In genomic region chr13:87671031-87671823, GRCh38 we compare ENCODE assay signal across 8 cellular contexts. TPM values are rescaled to one million over a fixed set of nuclear protein-coding genes. Genes with fewer than 3 reads are reported as not detected.
DNase-seq lines count a peak whose midpoint lies in the region; ATAC-seq, FAIRE-seq and TF ChIP-seq lines count a peak whose summit lies in the region.

SLITRK5 (plus strand) TSS chr13:87671371; CDS start chr13:87675389, 4,018 bp downstream.

- POLR2A ChIA-PET in IMR-90 (lab: Charles Lee; ENCODE audit: unreplicated experiment): no interaction called here
- POLR2A ChIA-PET in RWPE1 (lab: Yijun Ruan, JAX; ENCODE audit: low non-redundant PET): no interaction called here

- no peaks in the 10 kb centered on the region for H3K79me1 ChIP-seq in IMR-90 (ENCODE audit: low read depth in 1 of 2, low read length in 2 of 2)

- H3K27me3 ChIP-seq in IMR-90 (ENCODE audit: control insufficient read depth, insufficient read depth, low read length) (peaks cover 25% of the 10 kb centered on the region), pancreas (peaks cover 0 to 36% (median 8%) of the 10 kb centered on the region in 4 donors)

- TF ChIP-seq RAD21 in IMR-90 (IDR thresholded peaks at IDR 0.05; ENCODE audit: low read length): peak; percentile 29; the same call in 1 of the 2 replicates

- H4K8ac ChIP-seq in IMR-90 (ENCODE audit: low read depth in 2 of 2, low read length in 2 of 2): no peak within 1 kb of the TSS

- in situ Hi-C loops in IMR-90 (cut with MboI; ENCODE audit: low sequenced_read_pairs): no loop called here

- peak; percentile 92 for ATAC-seq in GM21576 (IDR thresholded peaks at IDR 0.05; ENCODE audit: unreplicated experiment)
- peak; percentile 97 for ATAC-seq in IMR-90 (ENCODE audit: low read depth)
- peak; percentile 74 to 97 for ATAC-seq in activated naive CD4-positive, alpha-beta T cell treated with anti-CD3 and anti-CD28 coated beads, Interleukin-2, amount 50 U/mL, for 72 hours
- ATAC-seq in Right ventricle myocardium superior (ENCODE audit: poor library complexity): peak; percentile 97
- ATAC-seq in pancreas: peak; percentile 93 to 96 (median 96)

- no peak within 1 kb of the TSS for H3K4ac ChIP-seq in IMR-90 (ENCODE audit: low read depth, low read length)

- H3K9me1 ChIP-seq in IMR-90 (ENCODE audit: insufficient read depth, low read length): no peaks in the 10 kb centered on the region

- H3K27ac ChIP-seq in IMR-90 (ENCODE audit: insufficient read depth, low read length) (no peak within 1 kb of the TSS), RWPE1 (peak within 1 kb of the TSS; percentile 74), pancreas (no peak within 1 kb of the TSS)

- no peak within 1 kb of the TSS for H2BK5ac ChIP-seq in IMR-90 (ENCODE audit: low read depth, low read length, poor library complexity, severe bottlenecking)

- no peak within 1 kb of the TSS for H3K56ac ChIP-seq in IMR-90 (ENCODE audit: extremely low read depth, insufficient read depth, low read length)

- no TSS peak for BruUV-seq in IMR-90 (replicated peaks; lab: Mats Ljungman, UMichigan)

- H3K18ac ChIP-seq in IMR-90 (ENCODE audit: low read depth, low read length): no peak within 1 kb of the TSS

- no peak for FAIRE-seq in pancreas (lab: Jason Lieb, UNC)

- no peak within 1 kb of the TSS for H4K91ac ChIP-seq in IMR-90 (ENCODE audit: insufficient read depth, low read depth, low read length)

- H2AFZ ChIP-seq in IMR-90 (replicated peaks; ENCODE audit: low read length, poor library complexity): peak within 1 kb of the TSS; percentile 88

- H3K14ac ChIP-seq in IMR-90 (replicated peaks; ENCODE audit: low read depth, low read length): no peak within 1 kb of the TSS

- H3K9me3 ChIP-seq in IMR-90 (ENCODE audit: control insufficient read depth, insufficient read depth, low read length): no peaks in the 10 kb centered on the region
- H3K9me3 ChIP-seq in pancreas: no peaks in the 10 kb centered on the region

- no peak within 1 kb of the TSS for H2BK120ac ChIP-seq in IMR-90 (ENCODE audit: low read depth, low read length)

- dilution Hi-C loops in IMR-90 (cut with HindIII; ENCODE audit: low sequenced_read_pairs, unreplicated experiment): no loop called here

- no peak within 1 kb of the TSS for H3K27ac Mint-ChIP-seq in activated naive CD4-positive, alpha-beta T cell treated with anti-CD3 and anti-CD28 coated beads, Interleukin-2, amount 50 U/mL, for 72 hours

- H2AK5ac ChIP-seq in IMR-90 (ENCODE audit: low read depth, low read length): no peak within 1 kb of the TSS

- CTCF ChIA-PET in IMR-90 (lab: Yijun Ruan, JAX): interaction anchor here (0.6 kb wide), 3 partner anchors 18 to 253 kb away, joined by 3 read pairs; no protein-coding TSS in a partner anchor
- CTCF ChIA-PET in RWPE1 (lab: Yijun Ruan, JAX): interaction anchor here (0.6 to 1.0 kb wide), 7 partner anchors 91 to 1761 kb away, joined by 3 to 6 read pairs (median 3); no protein-coding TSS in a partner anchor

- TF ChIP-seq CTCF in IMR-90 (conservative IDR thresholded peaks at IDR 0.05; ENCODE audit: low read depth, low read length): peak; percentile 68
- peak; percentile 92 for TF ChIP-seq CTCF in RWPE1 (conservative IDR thresholded peaks at IDR 0.05; ENCODE audit: low read depth)
- TF ChIP-seq CTCF in pancreas (IDR thresholded peaks at IDR 0.05): peak; percentile 73 to 88 (median 80)

- no peak within 1 kb of the TSS for H3K9ac ChIP-seq in IMR-90 (ENCODE audit: low read depth, low read length)

- no peak within 1 kb of the TSS for H2BK20ac ChIP-seq in IMR-90 (ENCODE audit: low read depth, low read length)

- no peak within 1 kb of the TSS for H4K5ac ChIP-seq in IMR-90 (ENCODE audit: low read depth, low read length)

- H3K4me1 ChIP-seq in IMR-90 (ENCODE audit: control insufficient read depth, insufficient read depth, low read length) (no peaks in the 10 kb centered on the region), pancreas (peaks cover 0 to 6% (median 0%) of the 10 kb centered on the region in 3 donors)

- no peak for TF ChIP-seq POLR2A in IMR-90 (IDR thresholded peaks at IDR 0.05; ENCODE audit: low read depth, low read length)

- peak within 1 kb of the TSS; percentile 90 for H3K4me2 ChIP-seq in IMR-90 (ENCODE audit: low read depth, low read length)

- 1% methylated on average over 16 of the region's 51 CpGs; no CpG with 5 or more reads in 1 of the 2 experiments for WGBS in IMR-90 (ENCODE audit: extremely low coverage in 2 of 2, insufficient read length in 1 of 2), 2 experiments
- 1% methylated on average over 51 of the region's 51 CpGs for WGBS in pancreas, 2 donors

- peaks cover 0 to under 1% of the 10 kb centered on the region in 2 donors for H3K9me3 Mint-ChIP-seq in activated naive CD4-positive, alpha-beta T cell treated with anti-CD3 and anti-CD28 coated beads, Interleukin-2, amount 50 U/mL, for 72 hours

- H4K20me1 ChIP-seq in IMR-90 (ENCODE audit: insufficient read depth, low read length): no peaks in the 10 kb centered on the region

- H2BK15ac ChIP-seq in IMR-90 (ENCODE audit: low read depth, low read length): no peak within 1 kb of the TSS

- DNase-seq in DMS53 treated with DMSO at 0.1 percent for 48 hours (lab: John Stamatoyannopoulos, UW; ENCODE audit: unreplicated experiment): peak; percentile 63
- DNase-seq in IMR-90: peak; percentile 16
- peak; percentile 49 for DNase-seq in RWPE1 (ENCODE audit: low spot score)
- DNase-seq in activated naive CD4-positive, alpha-beta T cell treated with anti-CD3 and anti-CD28 coated beads, Interleukin-2, amount 50 U/mL, for 72 hours (ENCODE audit: low spot score in 2 of 2): peak in 1 of 2 donors; percentile 79
- DNase-seq in Right ventricle myocardium superior: peak; percentile 78
- peak; percentile 60 to 91 (median 70) for DNase-seq in pancreas
- DNase-seq in ureter (ENCODE audit: low spot score): peak; percentile 55

- intact Hi-C loops in IMR-90 (cut with micrococcal nuclease) (loop anchor here (1.0 to 10.0 kb wide), 2 partner anchors 396 to 801 kb away; no protein-coding TSS in a partner anchor), Right ventricle myocardium superior (cut with DNase I) (no loop called here), pancreas (cut with DNase I) (no loop called here)

- H3K36me3 Mint-ChIP-seq in activated naive CD4-positive, alpha-beta T cell treated with anti-CD3 and anti-CD28 coated beads, Interleukin-2, amount 50 U/mL, for 72 hours: peaks cover 0 to 18% of the 10 kb centered on the region in 2 donors

- H3K4me3 ChIP-seq in IMR-90 (ENCODE audit: insufficient read depth, low read depth, low read length): peak within 1 kb of the TSS; percentile 13
- H3K4me3 ChIP-seq in pancreas: peak within 1 kb of the TSS; percentile 9 to 58 (median 38)

- H3K36me3 ChIP-seq in IMR-90 (ENCODE audit: control insufficient read depth, insufficient read depth, low read length): no peaks in the 10 kb centered on the region
- H3K36me3 ChIP-seq in pancreas: no peaks in the 10 kb centered on the region

- no peak within 1 kb of the TSS for H2AK9ac ChIP-seq in IMR-90 (replicated peaks; ENCODE audit: low read depth, low read length, poor library complexity)

- H3K23ac ChIP-seq in IMR-90 (ENCODE audit: low read depth, low read length): no peak within 1 kb of the TSS

TF ChIP-seq in IMR-90, 13 proteins besides CTCF, POLR2A, EP300 and RAD21:
- TF ChIP-seq SMC3 (IDR thresholded peaks at IDR 0.05; ENCODE audit: low read depth, low read length) (no peak), MAFK (IDR thresholded peaks at IDR 0.05; ENCODE audit: low read depth, low read length) (no peak), NFE2L2 (IDR thresholded peaks at IDR 0.05; ENCODE audit: low read depth, low read length) (no peak), BHLHE40 (IDR thresholded peaks at IDR 0.05; ENCODE audit: low read depth, low read length) (no peak), ELK1 (IDR thresholded peaks at IDR 0.05; ENCODE audit: borderline replicate concordance, low read depth, low read length) (no peak), FOS (IDR thresholded peaks at IDR 0.05; ENCODE audit: low read depth, low read length) (no peak), CHD1 (IDR thresholded peaks at IDR 0.05; ENCODE audit: low read depth, low read length) (no peak), CEBPB (IDR thresholded peaks at IDR 0.05; ENCODE audit: low read depth, low read length) (no peak), RFX5 (IDR thresholded peaks at IDR 0.05; ENCODE audit: low read depth, low read length) (no peak)

RNA-seq across cellular contexts. Expression of gene SLITRK5, which starts in this region (rescaled TPM):
- under 0.01 TPM in 2 replicates for total RNA-seq in IMR-90 (2012; rRNA removed)
- 0.03 TPM in 2 replicates for polyA plus RNA-seq in IMR-90 (2012; rRNA removed)
- polyA plus RNA-seq in IMR-90 (2012; cell fraction: cytosol; rRNA removed): under 0.01 and 0.02 TPM in 2 replicates
- polyA plus RNA-seq in IMR-90 (2012; cell fraction: nucleus; rRNA removed; ENCODE audit: low replicate concordance): 0.02 and 0.06 TPM in 2 replicates
- total RNA-seq in activated naive CD4-positive, alpha-beta T cell treated with anti-CD3 and anti-CD28 coated beads, Interleukin-2, amount 50 U/mL, for 72 hours: not detected
- 0.03 TPM for total RNA-seq in Right ventricle myocardium superior
- total RNA-seq in pancreas: under 1 TPM; 0.06 to 0.41 (median 0.25) TPM
- 1 to 10 TPM in 1 of 2 donors, under 1 TPM in 1; 0.19 to 1.4 TPM for polyA plus RNA-seq in pancreas
- 0.49 TPM for total RNA-seq in ureter

Comparison
In these comparisons a context has a peak if more than half of its experiments do, and no peak if none do; other contexts are left out.
1. Peak in DNase-seq, ATAC-seq, H3K4me3 ChIP-seq and H3K4me2 ChIP-seq in IMR-90; RNA of the gene not detected or under 1 TPM.
2. Peak in ATAC-seq in activated naive CD4-positive, alpha-beta T cell treated with anti-CD3 and anti-CD28 coated beads, Interleukin-2, amount 50 U/mL, for 72 hours; RNA of the gene not detected or under 1 TPM.
3. Peak in DNase-seq and ATAC-seq in Right ventricle myocardium superior; RNA of the gene not detected or under 1 TPM.
4. Peak in DNase-seq in ureter; RNA of the gene not detected or under 1 TPM.